In genomic region chr20:1633535-1633934, GRCh38 we compare ENCODE assay signal across 1 cellular context.
TF ChIP-seq lines count a peak whose summit lies in the region.

No MANE protein-coding gene starts in this region.

TF ChIP-seq in HepG2, 621 proteins besides CTCF, POLR2A, EP300 and RAD21 (continued from another document):
- no peak for TF ChIP-seq SOX13 (IDR thresholded peaks at IDR 0.05)
- 0 out of 4 replicates have a peak, but pooled peaks of 1 of the 2 experiments have one; percentile 36 for TF ChIP-seq SOX13 (CRISPR knock-in tag; conservative IDR thresholded peaks at IDR 0.05 in 1 of 2, IDR thresholded peaks at IDR 0.05 in 1 of 2)
- no peak for TF ChIP-seq ZGPAT (CRISPR knock-in tag; IDR thresholded peaks at IDR 0.05)
- no peak for TF ChIP-seq FOXA1 (IDR thresholded peaks at IDR 0.05)
- peak; percentile 26 for TF ChIP-seq FOXA1 (CRISPR knock-in tag; IDR thresholded peaks at IDR 0.05)
- TF ChIP-seq ZNF703 (CRISPR knock-in tag; IDR thresholded peaks at IDR 0.05; ENCODE audit: borderline replicate concordance), result 0 out of 2 replicates have a peak, but pooled peaks have one; percentile 22
- TF ChIP-seq MLXIP (CRISPR knock-in tag; IDR thresholded peaks at IDR 0.05; ENCODE audit: borderline replicate concordance), result no peak
- peak; percentile 45 for TF ChIP-seq ARID5B (CRISPR knock-in tag; IDR thresholded peaks at IDR 0.05)
